In the genomic region with DNA sequence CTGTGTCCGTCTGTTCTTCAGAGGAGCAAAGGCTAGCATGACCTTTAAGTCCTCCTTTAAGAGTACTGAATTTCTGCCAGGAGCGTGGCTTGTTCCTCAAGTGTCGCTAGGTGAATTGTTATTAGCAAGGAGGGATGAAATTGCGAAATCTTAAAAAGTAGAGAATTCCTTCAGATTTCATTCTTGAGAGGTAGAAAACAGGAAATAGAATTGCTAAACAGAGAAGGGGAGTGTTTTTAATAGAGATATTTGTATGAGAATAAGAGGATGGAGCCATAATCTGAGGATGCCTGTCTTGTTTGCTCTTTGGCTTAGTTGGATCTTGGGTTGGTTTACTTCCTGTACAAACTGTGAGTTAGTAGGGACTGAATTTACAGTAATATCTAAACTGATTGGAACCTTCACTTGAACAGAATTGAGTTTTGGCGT, we compare ENCODE assay signal across 20 cellular contexts. TPM values are rescaled to one million over a fixed set of nuclear protein-coding genes. Genes with fewer than 3 reads are reported as not detected.
DNase-seq lines count a peak whose midpoint lies in the region; ATAC-seq and TF ChIP-seq lines count a peak whose summit lies in the region.
"Had no signal": no experiment of that assay in that cellular context is flagged by ENCODE, and none has a peak within 500 bp of the region (broad histone marks: within the 10 kb centered on the region; RNA-seq: fewer than 3 reads in every experiment).

No MANE protein-coding gene starts in this region.

- peaks cover 0 to 28% (median 6%) of the 10 kb centered on the region in 11 experiments; a peak in 8 of 22 replicates for H3K36me3 ChIP-seq in BLaER1 treated with 17β-estradiol and CSF1 and Interleukin-3, amounts not matched to agents 10 nM and 100 nM
- H3K36me3 ChIP-seq in mucosa of rectum (ENCODE audit: control insufficient read depth in 2 of 2, insufficient read depth in 2 of 2, low read length in 2 of 2): no peaks in the 10 kb centered on the region
- H3K36me3 ChIP-seq: cardiac muscle cell, neutrophil, vagina had no signal

- H3K4me1 ChIP-seq in BLaER1 treated with 17β-estradiol and CSF1 and Interleukin-3, amounts not matched to agents 10 nM and 100 nM: peaks cover 0 to 18% (median 13%) of the 10 kb centered on the region in 10 experiments; a peak in 10 of 20 replicates
- peaks cover 0 to 25% of the 10 kb centered on the region in 2 donors for H3K4me1 ChIP-seq in mucosa of rectum (ENCODE audit: control insufficient read depth in 2 of 2, insufficient read depth in 2 of 2, low read length in 2 of 2)

- no peaks in the 10 kb centered on the region for H3K27me3 Mint-ChIP-seq in endothelial cell (ENCODE audit: unreplicated experiment)
- H3K27me3 Mint-ChIP-seq: activated naive CD4-positive, alpha-beta T cell treated with anti-CD3 and anti-CD28 coated beads, Interleukin-2, amount 50 U/mL, for 24 hours; stimulated activated memory B cell treated with anti-CD40 and anti-IgM and Interleukin-4, amounts not matched to agents 10 μg/mL and 1 μg/mL and 100 μg/mL, for 72 hours had no signal

- intact Hi-C loops in Right ventricle myocardium inferior (cut with DNase I): no loop called here

- H3K27ac Mint-ChIP-seq in endothelial cell (ENCODE audit: unreplicated experiment): peak overlapping the region; percentile 61
- H3K27ac Mint-ChIP-seq: activated naive CD4-positive, alpha-beta T cell treated with anti-CD3 and anti-CD28 coated beads, Interleukin-2, amount 50 U/mL, for 24 hours; stimulated activated memory B cell treated with anti-CD40 and anti-IgM and Interleukin-4, amounts not matched to agents 10 μg/mL and 1 μg/mL and 100 μg/mL, for 72 hours; T-helper 2 cell treated with Interferon-gamma antibody and Interleukin-4, amounts not matched to agents 5 μg/mL and 100 μg/mL, for 36 hours had no signal

- no peak overlapping the region for H3K9ac ChIP-seq in BLaER1 treated with 17β-estradiol and CSF1 and Interleukin-3, amounts not matched to agents 10 nM and 100 nM
- H3K9ac ChIP-seq in mucosa of rectum (ENCODE audit: low read depth in 1 of 2, low read length in 2 of 2): peak overlapping the region in 1 of 2 donors; percentile 12

- H3K4me1 Mint-ChIP-seq in endothelial cell (ENCODE audit: unreplicated experiment): peaks cover 30% of the 10 kb centered on the region

- H3K27me3 ChIP-seq in BLaER1 treated with 17β-estradiol and CSF1 and Interleukin-3, amounts not matched to agents 10 nM and 100 nM: no peaks in the 10 kb centered on the region
- no peaks in the 10 kb centered on the region for H3K27me3 ChIP-seq in mucosa of rectum (ENCODE audit: control insufficient read depth in 2 of 2, insufficient read depth in 2 of 2, low read length in 2 of 2)
- H3K27me3 ChIP-seq: cardiac muscle cell, neutrophil, vagina had no signal

- H3K36me3 Mint-ChIP-seq in endothelial cell (ENCODE audit: low read depth, unreplicated experiment): no peaks in the 10 kb centered on the region

- TF ChIP-seq CTCF in endothelial cell (IDR thresholded peaks at IDR 0.05; ENCODE audit: unreplicated experiment): no peak

- H3K27ac ChIP-seq in BLaER1 treated with 17β-estradiol and CSF1 and Interleukin-3, amounts not matched to agents 10 nM and 100 nM: no peak overlapping the region
- H3K27ac ChIP-seq in mucosa of rectum (ENCODE audit: low read depth in 2 of 2, low read length in 2 of 2): peak overlapping the region; percentile 27 to 38
- H3K27ac ChIP-seq in substantia nigra (ENCODE audit: low read depth, low read length, poor library complexity, severe bottlenecking): no peak overlapping the region
- H3K27ac ChIP-seq: cardiac muscle cell, neutrophil, vagina had no signal

- DNase-seq in NCI-H69 (lab: John Stamatoyannopoulos, UW) (peak; percentile 73), endothelial cell (ENCODE audit: low spot score) (no peak), substantia nigra (lab: John Stamatoyannopoulos, UW) (no peak), pons (ENCODE audit: low spot score) (no peak), Right ventricle myocardium inferior (ENCODE audit: missing footprints) (no peak)
- no peak for DNase-seq in stimulated activated naive CD4-positive, alpha-beta T cell treated with Interleukin-2 at 50 U/mL for 16 hours (lab: John Stamatoyannopoulos, UW)
- DNase-seq: activated CD4-positive, CD25-positive, alpha-beta regulatory T cell treated with anti-CD3 and anti-CD28 coated beads, Interleukin-2, amount 50 U/mL, for 72 hours; Calu3; effector CD8-positive, alpha-beta T cell; HCEC 1CT; NK-92 treated with Interleukin-12 subunit alpha and Interleukin-12 subunit beta, amount 100 ng/mL, for 24 hours; Right ventricle myocardium superior had no signal

- ATAC-seq in Right ventricle myocardium inferior: no peak
- ATAC-seq: stimulated activated memory B cell treated with anti-CD40 and anti-IgM and Interleukin-4, amounts not matched to agents 10 μg/mL and 1 μg/mL and 100 μg/mL, for 72 hours had no signal

- no peak overlapping the region for H3K4me3 Mint-ChIP-seq in endothelial cell (ENCODE audit: unreplicated experiment)
- H3K4me3 Mint-ChIP-seq: activated naive CD4-positive, alpha-beta T cell treated with anti-CD3 and anti-CD28 coated beads, Interleukin-2, amount 50 U/mL, for 24 hours; stimulated activated memory B cell treated with anti-CD40 and anti-IgM and Interleukin-4, amounts not matched to agents 10 μg/mL and 1 μg/mL and 100 μg/mL, for 72 hours; T-helper 2 cell treated with Interferon-gamma antibody and Interleukin-4, amounts not matched to agents 5 μg/mL and 100 μg/mL, for 36 hours had no signal

- H4K20me1 ChIP-seq in BLaER1 treated with 17β-estradiol and CSF1 and Interleukin-3, amounts not matched to agents 10 nM and 100 nM: peaks cover 0 to 90% (median 8%) of the 10 kb centered on the region in 11 experiments; a peak in 12 of 22 replicates

- H3K4me2 ChIP-seq in BLaER1 treated with 17β-estradiol and CSF1 and Interleukin-3, amounts not matched to agents 10 nM and 100 nM: peak overlapping the region in 6 of 11 experiments; percentile 18 to 50 (median 42); a peak in 9 of 22 replicates

- H3K9me3 ChIP-seq in BLaER1 treated with 17β-estradiol and CSF1 and Interleukin-3, amounts not matched to agents 10 nM and 100 nM (replicated peaks in 1 of 11): peaks cover 0 to 15% (median 7%) of the 10 kb centered on the region in 11 experiments; a peak in 9 of 22 replicates
- H3K9me3 ChIP-seq in mucosa of rectum (ENCODE audit: control insufficient read depth in 2 of 2, low read length in 2 of 2): no peaks in the 10 kb centered on the region
- H3K9me3 ChIP-seq: neutrophil, vagina had no signal

- H3K4me3 ChIP-seq in BLaER1 treated with 17β-estradiol and CSF1 and Interleukin-3, amounts not matched to agents 10 nM and 100 nM: no peak overlapping the region
- no peak overlapping the region for H3K4me3 ChIP-seq in mucosa of rectum (ENCODE audit: low read length in 2 of 2)
- H3K4me3 ChIP-seq: cardiac muscle cell, vagina had no signal

- H3K9me3 Mint-ChIP-seq in endothelial cell (ENCODE audit: unreplicated experiment): no peaks in the 10 kb centered on the region
- H3K9me3 Mint-ChIP-seq: activated naive CD4-positive, alpha-beta T cell treated with anti-CD3 and anti-CD28 coated beads, Interleukin-2, amount 50 U/mL, for 24 hours; stimulated activated memory B cell treated with anti-CD40 and anti-IgM and Interleukin-4, amounts not matched to agents 10 μg/mL and 1 μg/mL and 100 μg/mL, for 72 hours; T-helper 2 cell treated with Interferon-gamma antibody and Interleukin-4, amounts not matched to agents 5 μg/mL and 100 μg/mL, for 36 hours had no signal

RNA-seq across cellular contexts. Expression of a gene that starts 39.2 kb away (rescaled TPM):
- total RNA-seq in endothelial cell (ENCODE audit: unreplicated experiment): 26.0 TPM
- total RNA-seq in Right ventricle myocardium inferior: 11.2 TPM

Comparison
In these comparisons a context has a peak if more than half of its experiments do, and no peak if none do; other contexts are left out.
1. H3K27ac ChIP-seq: peak in mucosa of rectum (2 of 2); none in BLaER1 treated with 17β-estradiol and CSF1 and Interleukin-3, amounts not matched to agents 10 nM and 100 nM (0 of 11) and substantia nigra (single experiment).